8 cellular contexts compared by ENCODE assay signal in the genomic region with DNA sequence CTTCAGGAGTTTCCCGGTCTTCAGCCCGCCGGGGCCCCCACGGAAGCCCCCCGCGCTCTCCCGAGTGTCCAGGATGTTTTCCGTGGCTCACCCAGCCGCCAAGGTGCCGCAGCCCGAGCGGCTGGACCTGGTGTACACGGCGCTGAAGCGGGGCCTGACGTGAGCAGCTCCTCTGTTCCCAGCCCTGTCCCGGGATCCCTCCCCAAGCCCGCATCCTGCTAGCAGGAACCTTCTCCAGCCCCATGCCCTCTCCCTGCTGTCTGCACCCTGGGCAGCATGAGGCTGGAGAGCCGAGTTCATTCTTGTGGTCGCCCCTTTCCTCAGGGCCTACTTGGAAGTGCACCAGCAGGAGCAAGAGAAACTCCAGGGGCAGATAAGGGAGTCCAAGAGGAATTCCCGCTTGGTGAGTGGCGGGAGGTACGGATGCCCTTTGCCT. TPM values are rescaled to one million over a fixed set of nuclear protein-coding genes. Genes with fewer than 3 reads are reported as not detected.
DNase-seq lines count a peak whose midpoint lies in the region; ATAC-seq and TF ChIP-seq lines count a peak whose summit lies in the region.
"Had no signal": no experiment of that assay in that cellular context is flagged by ENCODE, and none has a peak within 500 bp of the region (broad histone marks: within the 10 kb centered on the region; RNA-seq: fewer than 3 reads in every experiment).

No MANE protein-coding gene starts in this region.

- DNase-seq in T-helper 1 cell: no peak
- peak; percentile 73 for DNase-seq in fibroblast of villous mesenchyme (ENCODE audit: low read depth)
- DNase-seq in NOMO-1 (lab: John Stamatoyannopoulos, UW; ENCODE audit: unreplicated experiment in 2 of 2): no peak
- DNase-seq: 8988T had no signal

- H3K4me1 ChIP-seq in stomach smooth muscle (ENCODE audit: control insufficient read depth, insufficient read depth, low read length): peaks cover 29% of the 10 kb centered on the region

- H3K36me3 ChIP-seq in stomach smooth muscle (ENCODE audit: control insufficient read depth in 2 of 2, insufficient read depth in 2 of 2, low read length in 2 of 2): peaks cover 26 to 31% of the 10 kb centered on the region in 2 donors

- H3K4me3 Mint-ChIP-seq in T-helper 1 cell treated with Interleukin-12 subunit alpha and Interleukin-12 subunit beta and Interleukin-4 antibody, amounts not matched to agents 30 μg/mL and 1 μg/mL, for 36 hours: peak overlapping the region; percentile 74

- H3K27ac Mint-ChIP-seq in T-helper 1 cell treated with Interleukin-12 subunit alpha and Interleukin-12 subunit beta and Interleukin-4 antibody, amounts not matched to agents 30 μg/mL and 1 μg/mL, for 36 hours: no peak overlapping the region

- peaks cover 28% of the 10 kb centered on the region for H3K4me1 Mint-ChIP-seq in T-helper 1 cell treated with Interleukin-12 subunit alpha and Interleukin-12 subunit beta and Interleukin-4 antibody, amounts not matched to agents 30 μg/mL and 1 μg/mL, for 36 hours (ENCODE audit: low read depth)

- peaks cover 30% of the 10 kb centered on the region for H3K36me3 Mint-ChIP-seq in T-helper 1 cell treated with Interleukin-12 subunit alpha and Interleukin-12 subunit beta and Interleukin-4 antibody, amounts not matched to agents 30 μg/mL and 1 μg/mL, for 36 hours (ENCODE audit: low read depth)

- H3K9me3 Mint-ChIP-seq in T-helper 1 cell treated with Interleukin-12 subunit alpha and Interleukin-12 subunit beta and Interleukin-4 antibody, amounts not matched to agents 30 μg/mL and 1 μg/mL, for 36 hours: no peaks in the 10 kb centered on the region

- H3K9me3 ChIP-seq in stomach smooth muscle (ENCODE audit: control insufficient read depth in 2 of 2, low read length in 2 of 2): no peaks in the 10 kb centered on the region

- ATAC-seq in HG03439 (IDR thresholded peaks at IDR 0.05; ENCODE audit: unreplicated experiment): no peak

- TF ChIP-seq CTCF in fibroblast of villous mesenchyme (IDR thresholded peaks at IDR 0.05; ENCODE audit: insufficient read depth, low read depth, low read length): no peak

- H3K9ac ChIP-seq in stomach smooth muscle (ENCODE audit: low read length in 2 of 2): peak overlapping the region in 1 of 2 donors; percentile 51

- no peak overlapping the region for H3K27ac ChIP-seq in stomach smooth muscle (ENCODE audit: low read length)

- H3K27me3 ChIP-seq in stomach smooth muscle (ENCODE audit: control insufficient read depth in 1 of 2, insufficient read depth in 2 of 2, low read length in 2 of 2): no peaks in the 10 kb centered on the region

- peak overlapping the region; percentile 75 for H3K4me3 ChIP-seq in fibroblast of villous mesenchyme (ENCODE audit: low read depth, low read length)
- H3K4me3 ChIP-seq in stomach smooth muscle (ENCODE audit: low read length in 2 of 2): peak overlapping the region; percentile 46 to 75

- peaks cover 26% of the 10 kb centered on the region for H3K27me3 Mint-ChIP-seq in T-helper 1 cell treated with Interleukin-12 subunit alpha and Interleukin-12 subunit beta and Interleukin-4 antibody, amounts not matched to agents 30 μg/mL and 1 μg/mL, for 36 hours (ENCODE audit: low read depth)

RNA-seq across cellular contexts. Expression of a gene that starts 10.1 kb away (rescaled TPM):
- total RNA-seq in fibroblast of villous mesenchyme: 25.5 and 35.1 TPM in 2 replicates

RNA-seq across cellular contexts. Expression of a gene that starts 23.6 kb away (rescaled TPM):
- 26.1 and 33.7 TPM in 2 replicates for total RNA-seq in fibroblast of villous mesenchyme

RNA-seq across cellular contexts. Expression of a gene that starts 55.3 kb away (rescaled TPM):
- not detected in 2 replicates for total RNA-seq in fibroblast of villous mesenchyme
- total RNA-seq: liver had no signal

RNA-seq across cellular contexts. Expression of a gene that starts 57.7 kb away (rescaled TPM):
- total RNA-seq in fibroblast of villous mesenchyme: 107 and 122 TPM in 2 replicates
